In genomic region chr2:69149631-69150215, GRCh38 we compare ENCODE assay signal across 12 cellular contexts.
A peak's percentile ranks its signal among the peaks of the same experiment; 100 is the strongest.
DNase-seq lines count a peak whose midpoint lies in the region; ATAC-seq, FAIRE-seq and TF ChIP-seq lines count a peak whose summit lies in the region.
"Had no signal": no experiment of that assay in that cellular context is flagged by ENCODE, and none has a peak within 500 bp of the region (broad histone marks: within the 10 kb centered on the region; RNA-seq: fewer than 3 reads in every experiment).

No MANE protein-coding gene starts in this region.

- H3K4me3 ChIP-seq in astrocyte (ENCODE audit: insufficient read depth, low read depth, low read length) (no peak overlapping the region), right cardiac atrium (ENCODE audit: low read length) (no peak overlapping the region)

- peak overlapping the region; percentile 29 for H3K9ac ChIP-seq in astrocyte (ENCODE audit: low read length)

- H3K27me3 ChIP-seq in astrocyte (ENCODE audit: insufficient read depth, low read length) (no peaks in the 10 kb centered on the region), right cardiac atrium (ENCODE audit: control insufficient read depth, insufficient read depth) (no peaks in the 10 kb centered on the region)
- H3K27me3 ChIP-seq: neutrophil had no signal

- peak; percentile 13 for FAIRE-seq in astrocyte (lab: Jason Lieb, UNC)

- H3K27me3 Mint-ChIP-seq in astrocyte (ENCODE audit: low read depth, unreplicated experiment): no peaks in the 10 kb centered on the region
- H3K27me3 Mint-ChIP-seq: activated naive CD8-positive, alpha-beta T cell had no signal

- H2AFZ ChIP-seq in astrocyte (ENCODE audit: low read depth, low read length): no peak overlapping the region

- 38% methylated on average over 7 of the region's 7 CpGs for WGBS in right cardiac atrium

- H3K79me2 ChIP-seq in astrocyte (ENCODE audit: insufficient read depth, low read length): no peaks in the 10 kb centered on the region

- intact Hi-C loops in right cardiac atrium (cut with DNase I) (no loop called here), sciatic nerve (cut with DNase I) (no loop called here)

- H3K27ac ChIP-seq in astrocyte (ENCODE audit: low read depth, low read length) (no peak overlapping the region), right cardiac atrium (ENCODE audit: low read length) (peak overlapping the region; percentile 42)
- H3K27ac ChIP-seq: neutrophil had no signal

- H3K27ac Mint-ChIP-seq in astrocyte (ENCODE audit: unreplicated experiment): no peak overlapping the region
- H3K27ac Mint-ChIP-seq: activated naive CD8-positive, alpha-beta T cell had no signal

- H3K4me1 ChIP-seq in astrocyte (ENCODE audit: insufficient read depth, low read length) (peaks cover 9% of the 10 kb centered on the region), right cardiac atrium (ENCODE audit: control insufficient read depth, insufficient read depth, low read length) (peaks cover 11% of the 10 kb centered on the region)

- peak overlapping the region; percentile 47 for H3K4me2 ChIP-seq in astrocyte (ENCODE audit: low read length)

- H3K36me3 Mint-ChIP-seq in astrocyte (ENCODE audit: low read depth, unreplicated experiment): peaks cover 16% of the 10 kb centered on the region
- H3K36me3 Mint-ChIP-seq: activated naive CD8-positive, alpha-beta T cell had no signal

- peak; percentile 54 to 66 for ATAC-seq in right cardiac atrium
- ATAC-seq in sciatic nerve: peak; percentile 87

- H4K20me1 ChIP-seq in astrocyte (ENCODE audit: insufficient read depth, low read length): no peaks in the 10 kb centered on the region

- H3K4me1 Mint-ChIP-seq in astrocyte (ENCODE audit: low read depth, unreplicated experiment): peaks cover 11% of the 10 kb centered on the region

- H3K9me3 Mint-ChIP-seq in astrocyte (ENCODE audit: unreplicated experiment): no peaks in the 10 kb centered on the region

- TF ChIP-seq CTCF in astrocyte (IDR thresholded peaks at IDR 0.05; ENCODE audit: insufficient read depth, low read depth, low read length): no peak

- no peak overlapping the region for H3K4me3 Mint-ChIP-seq in astrocyte (ENCODE audit: unreplicated experiment)
- H3K4me3 Mint-ChIP-seq: activated naive CD8-positive, alpha-beta T cell had no signal

- H3K36me3 ChIP-seq in astrocyte (ENCODE audit: insufficient read depth, low read length): no peaks in the 10 kb centered on the region
- H3K36me3 ChIP-seq: neutrophil had no signal

- peak; percentile 30 for DNase-seq in GM04503 (ENCODE audit: low read depth)
- DNase-seq in astrocyte (ENCODE audit: low read depth): peak; percentile 74
- peak; percentile 61 to 82 (median 81) for DNase-seq in right cardiac atrium
- peak; percentile 66 for DNase-seq in sciatic nerve (ENCODE audit: low spot score)
- no peak for DNase-seq in UCSD-AML1 (lab: John Stamatoyannopoulos, UW; ENCODE audit: unreplicated experiment)
- DNase-seq in SW 1271 (lab: John Stamatoyannopoulos, UW): no peak
- DNase-seq in NCI-H2029 treated with DMSO at 0.1 percent for 48 hours (lab: John Stamatoyannopoulos, UW): no peak
- no peak for DNase-seq in dedifferentiated amniotic fluid mesenchymal stem cell (ENCODE audit: extremely low spot score)
- DNase-seq: activated CD4-positive, alpha-beta T cell treated with anti-CD3 and anti-CD28 coated beads for 1 hour; COR-L47 had no signal

- H3K9me3 ChIP-seq in astrocyte (ENCODE audit: insufficient read depth, low read depth, low read length) (peaks cover 6% of the 10 kb centered on the region), right cardiac atrium (ENCODE audit: control insufficient read depth, low read length) (no peaks in the 10 kb centered on the region)
- H3K9me3 ChIP-seq: neutrophil had no signal

Comparison
In these comparisons a context has a peak if more than half of its experiments do, and no peak if none do; other contexts are left out.
1. DNase-seq: peak in GM04503 (single experiment), astrocyte (single experiment), right cardiac atrium (3 of 3) and sciatic nerve (single experiment); none in UCSD-AML1 (single experiment), SW 1271 (0 of 2), NCI-H2029 treated with DMSO at 0.1 percent for 48 hours (single experiment) and dedifferentiated amniotic fluid mesenchymal stem cell (single experiment).